In genomic region chr7:32891800-32892520, GRCh38 we compare ENCODE assay signal across 1 cellular context.
TF ChIP-seq lines count a peak whose summit lies in the region.

No MANE protein-coding gene starts in this region.

TF ChIP-seq in HepG2, 621 proteins besides CTCF, POLR2A, EP300 and RAD21 (continued from another document and continues in another):
- TF ChIP-seq ZBTB40 (IDR thresholded peaks at IDR 0.05), result no peak
- no peak; the same call in 1 of the 2 replicates for TF ChIP-seq ZBTB40 (CRISPR knock-in tag; IDR thresholded peaks at IDR 0.05)
- TF ChIP-seq ZNF768 (CRISPR knock-in tag; IDR thresholded peaks at IDR 0.05), result no peak; the same call in 1 of the 2 replicates
- no peak for TF ChIP-seq TOE1 (CRISPR knock-in tag; IDR thresholded peaks at IDR 0.05)
- TF ChIP-seq ZNF318 (CRISPR knock-in tag; IDR thresholded peaks at IDR 0.05), result no peak
- no peak for TF ChIP-seq ZNF512B (CRISPR knock-in tag; IDR thresholded peaks at IDR 0.05; ENCODE audit: borderline replicate concordance)
- TF ChIP-seq NFATC3 (CRISPR knock-in tag; IDR thresholded peaks at IDR 0.05), result 0 out of 2 replicates have a peak, but pooled peaks have one; percentile 20
- no peak; the same call in 1 of the 2 replicates for TF ChIP-seq ZNF34 (CRISPR knock-in tag; IDR thresholded peaks at IDR 0.05; ENCODE audit: borderline replicate concordance)
- peak; percentile 67 for TF ChIP-seq RBFOX2 (IDR thresholded peaks at IDR 0.05; ENCODE audit: low read depth, low read length)
- TF ChIP-seq KAT2B (IDR thresholded peaks at IDR 0.05; ENCODE audit: borderline replicate concordance, low read depth, low read length), result no peak
- TF ChIP-seq TOPORS (CRISPR knock-in tag; IDR thresholded peaks at IDR 0.05), result no peak
- peak; percentile 67 for TF ChIP-seq ZNF143 (CRISPR knock-in tag; IDR thresholded peaks at IDR 0.05)
- TF ChIP-seq TARDBP (CRISPR knock-in tag; IDR thresholded peaks at IDR 0.05), result no peak
- 0 out of 2 replicates have a peak, but pooled peaks have one; percentile 11 for TF ChIP-seq FOXA3 (CRISPR knock-in tag; IDR thresholded peaks at IDR 0.05)
- TF ChIP-seq RNF2 (conservative IDR thresholded peaks at IDR 0.05; ENCODE audit: low read depth), result no peak
- TF ChIP-seq KLF6 (CRISPR knock-in tag; IDR thresholded peaks at IDR 0.05), result peak; percentile 68; the same call in 1 of the 2 replicates
- TF ChIP-seq ZNF124 (CRISPR knock-in tag; IDR thresholded peaks at IDR 0.05), result no peak
- TF ChIP-seq POLR2AphosphoS5 (IDR thresholded peaks at IDR 0.05; ENCODE audit: low read depth, low read length), result peak; percentile 89
- TF ChIP-seq ZFP36L1 (CRISPR knock-in tag; IDR thresholded peaks at IDR 0.05), result peak; percentile 88
- peak; percentile 99 for TF ChIP-seq HIVEP1 (CRISPR knock-in tag; IDR thresholded peaks at IDR 0.05)
- TF ChIP-seq CREBL2 (CRISPR knock-in tag; IDR thresholded peaks at IDR 0.05; ENCODE audit: borderline replicate concordance), result peak; percentile 64; the same call in 1 of the 2 replicates
- TF ChIP-seq PPARG (CRISPR knock-in tag; conservative IDR thresholded peaks at IDR 0.05), result no peak
- peak; percentile 65; the same call in 1 of the 2 replicates for TF ChIP-seq ZBTB7B (CRISPR knock-in tag; IDR thresholded peaks at IDR 0.05)
- no peak for TF ChIP-seq MATR3 (CRISPR knock-in tag; IDR thresholded peaks at IDR 0.05)
- TF ChIP-seq ZNF788 (CRISPR knock-in tag; IDR thresholded peaks at IDR 0.05; ENCODE audit: borderline replicate concordance), result peak; percentile 57; the same call in 1 of the 2 replicates
- TF ChIP-seq ONECUT2 (CRISPR knock-in tag; IDR thresholded peaks at IDR 0.05), result no peak; the same call in 1 of the 2 replicates
- no peak for TF ChIP-seq THAP7 (CRISPR knock-in tag; IDR thresholded peaks at IDR 0.05)
- TF ChIP-seq NR2C2 (CRISPR knock-in tag; IDR thresholded peaks at IDR 0.05; ENCODE audit: borderline replicate concordance), result peak; percentile 95
- TF ChIP-seq BRD4 (CRISPR knock-in tag; IDR thresholded peaks at IDR 0.05), result peak; percentile 92; the same call in 1 of the 2 replicates
- TF ChIP-seq ZNF709 (CRISPR knock-in tag; IDR thresholded peaks at IDR 0.05), result peak; percentile 39
- peak; percentile 1; the same call in 1 of the 2 replicates for TF ChIP-seq ZFAT (CRISPR knock-in tag; conservative IDR thresholded peaks at IDR 0.05)
- TF ChIP-seq CREB1 (IDR thresholded peaks at IDR 0.05), result no peak
- no peak for TF ChIP-seq CREB1 (CRISPR knock-in tag; IDR thresholded peaks at IDR 0.05)
- peak; percentile 4 for TF ChIP-seq HNRNPK (IDR thresholded peaks at IDR 0.05; ENCODE audit: low read depth, low read length, poor library complexity, severe bottlenecking)
- no peak for TF ChIP-seq ATF5 (CRISPR knock-in tag; IDR thresholded peaks at IDR 0.05; ENCODE audit: low read depth)
- no peak for TF ChIP-seq PRDM4 (CRISPR knock-in tag; IDR thresholded peaks at IDR 0.05; ENCODE audit: borderline replicate concordance)
